20 cellular contexts compared by ENCODE assay signal in the genomic region with DNA sequence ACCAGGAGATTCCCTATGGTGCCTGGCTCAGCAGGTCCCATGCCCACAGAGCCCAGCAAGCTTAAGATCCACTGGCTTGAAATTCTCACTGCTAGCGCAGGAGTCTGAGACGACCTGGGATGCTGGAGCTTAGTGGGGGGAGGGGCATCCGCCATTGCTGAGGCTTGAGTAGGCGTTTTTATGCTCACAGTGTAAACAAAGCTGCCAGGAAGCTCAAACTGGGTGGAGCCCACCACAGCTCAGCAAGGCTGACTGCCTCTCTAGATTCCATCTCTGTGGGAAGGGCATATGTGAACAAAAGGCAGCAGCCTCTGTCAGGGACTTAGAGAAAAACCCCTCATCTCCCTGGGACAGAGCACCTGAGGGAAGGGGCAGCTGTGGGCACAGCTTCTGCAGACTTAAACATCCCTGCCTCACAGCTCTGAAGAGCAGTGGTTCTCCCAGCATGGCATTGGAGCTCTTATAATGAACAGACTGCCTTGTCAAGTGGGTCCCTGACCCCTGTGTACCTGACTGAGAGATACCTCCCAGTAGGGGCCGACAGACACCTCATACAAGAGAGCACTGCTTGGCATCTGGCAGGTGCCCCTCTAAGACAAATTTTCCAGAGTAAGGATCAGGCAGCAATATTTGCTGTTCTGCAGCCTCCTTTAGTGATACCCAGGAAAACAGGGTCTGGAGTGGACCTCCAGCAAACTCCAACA.
DNase-seq lines count a peak whose midpoint lies in the region; ATAC-seq and TF ChIP-seq lines count a peak whose summit lies in the region.
"Had no signal": no experiment of that assay in that cellular context is flagged by ENCODE, and none has a peak within 500 bp of the region (broad histone marks: within the 10 kb centered on the region; RNA-seq: fewer than 3 reads in every experiment).

No MANE protein-coding gene starts in this region.

- TF ChIP-seq CTCF in H9 (conservative IDR thresholded peaks at IDR 0.05), result no peak; the same call in 2 of the 3 replicates
- no peak for TF ChIP-seq CTCF in HFFc6 (IDR thresholded peaks at IDR 0.05)

- H3K56ac ChIP-seq in H9 (ENCODE audit: insufficient read length, low read depth, low read length), result no peak overlapping the region

- POLR2A ChIA-PET in CD4-positive, alpha-beta memory T cell (lab: Charles Lee; ENCODE audit: partially characterized antibody), result no interaction called here
- POLR2A ChIA-PET in activated CD4-positive, alpha-beta memory T cell treated with anti-CD3 and anti-CD28 coated beads for 36 hours (lab: Charles Lee), result no interaction called here

- H2BK120ac ChIP-seq in H9 (ENCODE audit: low read depth, low read length, poor library complexity, severe bottlenecking), result no peak overlapping the region

- H2AFZ ChIP-seq in H9 (ENCODE audit: low read length), result peak overlapping the region; percentile 98

- H4K5ac ChIP-seq in H9 (ENCODE audit: insufficient read length, low read depth, low read length), result no peak overlapping the region

- no peak overlapping the region for H4K8ac ChIP-seq in H9 (replicated peaks; ENCODE audit: insufficient read length, low read depth, low read length)

- no peaks in the 10 kb centered on the region for H3K79me2 ChIP-seq in H9 (ENCODE audit: insufficient read depth, low read length)

- H3K27ac Mint-ChIP-seq in CD4-positive, alpha-beta memory T cell, result peak overlapping the region in 1 of 7 donors; percentile 13
- H3K27ac Mint-ChIP-seq in H9 (peak overlapping the region; percentile 79 to 93 (median 89)), HFFc6 (no peak overlapping the region)
- no peak overlapping the region for H3K27ac Mint-ChIP-seq in activated CD4-positive, alpha-beta memory T cell treated with anti-CD3 and anti-CD28 coated beads for 36 hours
- H3K27ac Mint-ChIP-seq: activated naive CD4-positive, alpha-beta T cell treated with anti-CD3 and anti-CD28 coated beads, Interleukin-2, amount 50 U/mL, for 72 hours; effector memory CD8-positive, alpha-beta T cell; nephron had no signal

- H2BK5ac ChIP-seq in H9 (ENCODE audit: insufficient read length, low read length), result no peak overlapping the region

- no peak overlapping the region for H4K91ac ChIP-seq in H9 (ENCODE audit: insufficient read length, low read depth, low read length)

- no peak overlapping the region for H3K23ac ChIP-seq in H9 (ENCODE audit: insufficient read length, low read depth, low read length)

- no peak overlapping the region for H3T11ph ChIP-seq in H9 (ENCODE audit: low read length)

- H3K4me3 ChIP-seq in CD4-positive, alpha-beta memory T cell (ENCODE audit: low read length in 2 of 2), result no peak overlapping the region
- H3K4me3 ChIP-seq: upper lobe of right lung had no signal

- H3K36me3 ChIP-seq in CD4-positive, alpha-beta memory T cell (ENCODE audit: insufficient read depth, low read length), result no peaks in the 10 kb centered on the region
- H3K36me3 ChIP-seq: upper lobe of right lung had no signal

- H2BK15ac ChIP-seq in H9 (ENCODE audit: low read depth, low read length), result no peak overlapping the region

- no CpG with 5 or more reads among the region's 5 CpGs for WGBS in H9 (ENCODE audit: extremely low coverage, insufficient read length, low lambda C conversion rate)

- H3K23me2 ChIP-seq in H9 (ENCODE audit: insufficient read length, low read depth, low read length, poor library complexity, severe bottlenecking), result no peaks in the 10 kb centered on the region

- H3K27me3 Mint-ChIP-seq in CD4-positive, alpha-beta memory T cell, result no peaks in the 10 kb centered on the region
- H3K27me3 Mint-ChIP-seq in H9 (ENCODE audit: low read depth) (no peaks in the 10 kb centered on the region; the same call in none of the 2 replicates), HFFc6 (ENCODE audit: insufficient read depth) (no peaks in the 10 kb centered on the region)
- H3K27me3 Mint-ChIP-seq in activated CD4-positive, alpha-beta memory T cell treated with anti-CD3 and anti-CD28 coated beads for 36 hours, result no peaks in the 10 kb centered on the region
- H3K27me3 Mint-ChIP-seq: effector memory CD8-positive, alpha-beta T cell had no signal

- H2BK20ac ChIP-seq in H9 (ENCODE audit: low read depth, low read length, poor library complexity, severe bottlenecking), result no peak overlapping the region

- peak overlapping the region; percentile 38 for H3K4me2 ChIP-seq in H9 (ENCODE audit: insufficient read depth, insufficient read length, low read length)

- peak in 3 of 5 donors; percentile 2 to 21 (median 18) for DNase-seq in CD4-positive, alpha-beta memory T cell
- DNase-seq in H9 (peak; percentile 79), left colon (peak; percentile 24 to 51), COR-L47 (lab: John Stamatoyannopoulos, UW) (no peak), NCI-H2107 (lab: John Stamatoyannopoulos, UW) (no peak), HFFc6 (no peak)
- DNase-seq in activated CD4-positive, alpha-beta memory T cell treated with anti-CD3 and anti-CD28 coated beads for 36 hours, result peak; percentile 11
- DNase-seq: DMS79 treated with DMSO at 0.1 percent for 48 hours; effector memory CD8-positive, alpha-beta T cell; foreskin fibroblast; KBM-7; NCI-H1105 treated with DMSO at 0.1 percent for 48 hours; NCI-H774; retina; SIG-M5; stimulated activated CD4-positive, alpha-beta T cell treated with anti-CD3 and anti-CD28 coated beads, Interleukin-2, amount 100 ng/mL, for 48 hours; upper lobe of right lung had no signal

- peak overlapping the region; percentile 65 for H3K18ac ChIP-seq in H9 (ENCODE audit: insufficient read length, low read depth, low read length)

- H3K9ac ChIP-seq in H9 (ENCODE audit: extremely low read depth, insufficient read length, low read length), result no peak overlapping the region

- no peaks in the 10 kb centered on the region for H3K9me3 ChIP-seq in CD4-positive, alpha-beta memory T cell (ENCODE audit: control insufficient read depth in 1 of 2, low read length in 2 of 2)
- no peaks in the 10 kb centered on the region for H3K9me3 ChIP-seq in H9 (ENCODE audit: control insufficient read depth, low read depth, low read length)

- H3K4ac ChIP-seq in H9 (ENCODE audit: low read depth, low read length), result no peak overlapping the region

- H3K27ac ChIP-seq in CD4-positive, alpha-beta memory T cell (ENCODE audit: low read depth, low read length), result no peak overlapping the region
- H3K27ac ChIP-seq in H9 (ENCODE audit: insufficient read length, low read depth, low read length), result no peak overlapping the region
- H3K27ac ChIP-seq: upper lobe of right lung had no signal

- no peaks in the 10 kb centered on the region for H4K20me1 ChIP-seq in H9 (ENCODE audit: control insufficient read depth, insufficient read depth, insufficient read length)

- CTCF ChIA-PET in CD4-positive, alpha-beta memory T cell (lab: Charles Lee; ENCODE audit: partially characterized antibody), result no interaction called here
- CTCF ChIA-PET in activated CD4-positive, alpha-beta memory T cell treated with anti-CD3 and anti-CD28 coated beads for 36 hours (lab: Charles Lee), result no interaction called here

- intact Hi-C loops in CD4-positive, alpha-beta memory T cell (cut with micrococcal nuclease), result no loop called here
- intact Hi-C loops in activated CD4-positive, alpha-beta memory T cell treated with anti-CD3 and anti-CD28 coated beads for 36 hours (cut with micrococcal nuclease), result no loop called here
- intact Hi-C loops in left colon (cut with DNase I, micrococcal nuclease), result no loop called here

- H3K4me1 Mint-ChIP-seq in CD4-positive, alpha-beta memory T cell, result peaks cover 0 to 10% (median 2%) of the 10 kb centered on the region in 4 donors
- H3K4me1 Mint-ChIP-seq in H9, result peaks cover 16% of the 10 kb centered on the region in 2 experiments
- H3K4me1 Mint-ChIP-seq in activated CD4-positive, alpha-beta memory T cell treated with anti-CD3 and anti-CD28 coated beads for 36 hours (ENCODE audit: low read depth), result peaks cover 5% of the 10 kb centered on the region
- H3K4me1 Mint-ChIP-seq in HFFc6 (ENCODE audit: low read depth), result no peaks in the 10 kb centered on the region
- H3K4me1 Mint-ChIP-seq: nephron had no signal

- peaks cover 8 to 14% of the 10 kb centered on the region in 2 donors for H3K36me3 Mint-ChIP-seq in CD4-positive, alpha-beta memory T cell
- H3K36me3 Mint-ChIP-seq in H9 (ENCODE audit: insufficient read depth in 1 of 3, low read depth in 3 of 3) (peaks cover 0 to 12% (median 4%) of the 10 kb centered on the region in 3 experiments; a peak in 5 of 7 replicates), HFFc6 (ENCODE audit: low read depth) (no peaks in the 10 kb centered on the region)
- peaks cover 6% of the 10 kb centered on the region for H3K36me3 Mint-ChIP-seq in activated CD4-positive, alpha-beta memory T cell treated with anti-CD3 and anti-CD28 coated beads for 36 hours

- H3K4me1 ChIP-seq in CD4-positive, alpha-beta memory T cell (ENCODE audit: insufficient read depth, low read length), result no peaks in the 10 kb centered on the region
- no peaks in the 10 kb centered on the region for H3K4me1 ChIP-seq in H9 (ENCODE audit: insufficient read depth, low read length)
- H3K4me1 ChIP-seq: upper lobe of right lung had no signal

- peak; percentile 25 for ATAC-seq in left colon
- ATAC-seq in HG03432 (IDR thresholded peaks at IDR 0.05; ENCODE audit: unreplicated experiment), result no peak
- ATAC-seq: activated naive CD4-positive, alpha-beta T cell treated with anti-CD3 and anti-CD28 coated beads, Interleukin-2, amount 50 U/mL, for 72 hours; effector memory CD8-positive, alpha-beta T cell; upper lobe of right lung had no signal

- peak overlapping the region in 3 of 8 donors; percentile 10 to 41 (median 29) for H3K4me3 Mint-ChIP-seq in CD4-positive, alpha-beta memory T cell
- H3K4me3 Mint-ChIP-seq in H9 (peak overlapping the region in 1 of 2 experiments; percentile 22; a peak in 1 of 5 replicates), HFFc6 (no peak overlapping the region)
- no peak overlapping the region for H3K4me3 Mint-ChIP-seq in activated CD4-positive, alpha-beta memory T cell treated with anti-CD3 and anti-CD28 coated beads for 36 hours
- H3K4me3 Mint-ChIP-seq: effector memory CD8-positive, alpha-beta T cell; nephron had no signal

- H2BK12ac ChIP-seq in H9 (ENCODE audit: insufficient read length, low read depth, low read length), result peak overlapping the region; percentile 35

- no peak overlapping the region for H2AK5ac ChIP-seq in H9 (ENCODE audit: insufficient read length, low read length)

- no peaks in the 10 kb centered on the region for H3K27me3 ChIP-seq in CD4-positive, alpha-beta memory T cell (ENCODE audit: insufficient read depth, low read length)
- H3K27me3 ChIP-seq in H9 (ENCODE audit: insufficient read depth, low read length), result no peaks in the 10 kb centered on the region
- H3K27me3 ChIP-seq: upper lobe of right lung had no signal

- H3K79me1 ChIP-seq in H9 (ENCODE audit: insufficient read depth, low read depth, low read length, poor library complexity, severe bottlenecking), result no peaks in the 10 kb centered on the region

- H3K9me3 Mint-ChIP-seq in CD4-positive, alpha-beta memory T cell, result peaks cover 0 to 37% (median 24%) of the 10 kb centered on the region in 8 donors
- H3K9me3 Mint-ChIP-seq in H9 (peaks cover 14% of the 10 kb centered on the region in 2 experiments; a peak in 4 of 5 replicates), HFFc6 (peaks cover 80% of the 10 kb centered on the region)
- no peaks in the 10 kb centered on the region for H3K9me3 Mint-ChIP-seq in activated CD4-positive, alpha-beta memory T cell treated with anti-CD3 and anti-CD28 coated beads for 36 hours

- H3K14ac ChIP-seq in H9 (ENCODE audit: insufficient read depth, low read length), result peak overlapping the region; percentile 65

Comparison
In these comparisons a context has a peak if more than half of its experiments do, and no peak if none do; other contexts are left out.
1. DNase-seq: peak in CD4-positive, alpha-beta memory T cell (3 of 5), H9 (single experiment), activated CD4-positive, alpha-beta memory T cell treated with anti-CD3 and anti-CD28 coated beads for 36 hours (single experiment) and left colon (2 of 2); none in COR-L47 (single experiment), NCI-H2107 (single experiment) and HFFc6 (single experiment).
2. H3K27ac Mint-ChIP-seq: peak in H9 (3 of 3); none in activated CD4-positive, alpha-beta memory T cell treated with anti-CD3 and anti-CD28 coated beads for 36 hours (single experiment) and HFFc6 (single experiment).